Comparison of ENCODE assay signal across 8 cellular contexts in genomic region chr1:203325418-203326091, GRCh38. TPM values are rescaled to one million over a fixed set of nuclear protein-coding genes. Genes with fewer than 3 reads are reported as not detected.
DNase-seq lines count a peak whose midpoint lies in the region; ATAC-seq, FAIRE-seq and TF ChIP-seq lines count a peak whose summit lies in the region.

No MANE protein-coding gene starts in this region.

- H3K9me3 Mint-ChIP-seq in central memory CD8-positive, alpha-beta T cell: no peaks in the 10 kb centered on the region
- H3K9me3 Mint-ChIP-seq in naive B cell: no peaks in the 10 kb centered on the region

- peak overlapping the region; percentile 77 for H3K4me3 Mint-ChIP-seq in central memory CD8-positive, alpha-beta T cell
- peak overlapping the region; percentile 70 to 93 (median 85) for H3K4me3 Mint-ChIP-seq in naive B cell

- ATAC-seq in GM18505 (IDR thresholded peaks at IDR 0.05; ENCODE audit: unreplicated experiment) (no peak), naive B cell (ENCODE audit: low read depth in 2 of 2) (peak; percentile 6 to 8), GM21737 (IDR thresholded peaks at IDR 0.05; ENCODE audit: unreplicated experiment) (no peak)
- ATAC-seq in central memory CD8-positive, alpha-beta T cell (replicated peaks; ENCODE audit: extremely low read depth, poor library complexity, severe bottlenecking): no peak

- peak; percentile 33 for TF ChIP-seq POLR2A in GM18505 (IDR thresholded peaks at IDR 0.05; ENCODE audit: borderline replicate concordance, extremely low read depth, insufficient read depth, insufficient read length)

- DNase-seq in NCI-H2196 treated with DMSO at 0.1 percent for 48 hours (lab: John Stamatoyannopoulos, UW; ENCODE audit: unreplicated experiment) (peak; percentile 90), naive B cell (peak; percentile 66), HTR-8/SVneo (ENCODE audit: insufficient read length, low spot score) (no peak), activated gamma-delta T cell treated with Interleukin-2 at 50 U/mL for 16 hours (no peak)
- no peak for DNase-seq in central memory CD8-positive, alpha-beta T cell (ENCODE audit: low spot score in 2 of 2)
- DNase-seq in NK-92 treated with Interleukin-12 subunit alpha and Interleukin-12 subunit beta, amount 100 ng/mL, for 24 hours (lab: John Stamatoyannopoulos, UW): no peak

- H3K4me1 Mint-ChIP-seq in central memory CD8-positive, alpha-beta T cell: peaks cover 84% of the 10 kb centered on the region
- peaks cover 70 to 83% (median 82%) of the 10 kb centered on the region in 3 donors for H3K4me1 Mint-ChIP-seq in naive B cell

- peaks cover 23% of the 10 kb centered on the region for H3K36me3 Mint-ChIP-seq in central memory CD8-positive, alpha-beta T cell (ENCODE audit: insufficient read depth)
- H3K36me3 Mint-ChIP-seq in naive B cell: no peaks in the 10 kb centered on the region

- peak overlapping the region; percentile 97 for H3K27ac Mint-ChIP-seq in central memory CD8-positive, alpha-beta T cell (ENCODE audit: low read depth)
- peak overlapping the region; percentile 95 to 100 (median 98) for H3K27ac Mint-ChIP-seq in naive B cell

- no peaks in the 10 kb centered on the region for H3K27me3 Mint-ChIP-seq in central memory CD8-positive, alpha-beta T cell
- no peaks in the 10 kb centered on the region for H3K27me3 Mint-ChIP-seq in naive B cell

- FAIRE-seq in HTR-8/SVneo (lab: Jason Lieb, UNC): no peak

RNA-seq across cellular contexts. Expression of gene BTG2, which starts 20.2 kb away (rescaled TPM):
- 100 to 1,000 TPM; 315 to 687 (median 417) TPM for polyA plus RNA-seq in naive B cell (ENCODE audit: low read depth in 6 of 6)

RNA-seq across cellular contexts. Expression of gene FMOD, which starts 25.4 kb away (rescaled TPM):
- not detected for polyA plus RNA-seq in naive B cell (ENCODE audit: low read depth in 6 of 6)

Comparison
In these comparisons a context has a peak if more than half of its experiments do, and no peak if none do; other contexts are left out.
1. ATAC-seq: peak in naive B cell (2 of 2); none in GM18505 (single experiment), central memory CD8-positive, alpha-beta T cell (single experiment) and GM21737 (single experiment).
2. DNase-seq: peak in NCI-H2196 treated with DMSO at 0.1 percent for 48 hours (single experiment) and naive B cell (single experiment); none in central memory CD8-positive, alpha-beta T cell (0 of 2), HTR-8/SVneo (single experiment), NK-92 treated with Interleukin-12 subunit alpha and Interleukin-12 subunit beta, amount 100 ng/mL, for 24 hours (single experiment) and activated gamma-delta T cell treated with Interleukin-2 at 50 U/mL for 16 hours (single experiment).